2 cellular contexts compared by ENCODE assay signal in the genomic region with DNA sequence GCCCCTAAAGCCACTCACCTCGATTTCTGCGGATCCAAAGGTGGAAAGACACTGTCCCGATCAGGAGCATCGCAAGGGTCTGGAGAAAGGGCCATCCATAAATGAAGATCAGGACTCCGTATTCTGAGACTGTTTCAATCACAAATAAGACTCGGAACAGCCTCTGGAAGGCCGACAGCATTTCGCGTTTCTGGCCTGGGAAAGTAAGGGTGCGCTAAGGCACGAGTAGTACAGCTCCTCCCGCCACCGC.
TF ChIP-seq lines count a peak whose summit lies in the region.

No MANE protein-coding gene starts in this region.

TF ChIP-seq in liver, 16 proteins besides CTCF, POLR2A, EP300 and RAD21:
- no peak for TF ChIP-seq NR2F2 (IDR thresholded peaks at IDR 0.05)
- TF ChIP-seq YY1 (IDR thresholded peaks at IDR 0.05) = no peak
- TF ChIP-seq JUND (IDR thresholded peaks at IDR 0.05) = no peak
- no peak for TF ChIP-seq HNF4G (IDR thresholded peaks at IDR 0.05)

TF ChIP-seq in HepG2, 621 proteins besides CTCF, POLR2A, EP300 and RAD21:
- TF ChIP-seq, protein P1, sequence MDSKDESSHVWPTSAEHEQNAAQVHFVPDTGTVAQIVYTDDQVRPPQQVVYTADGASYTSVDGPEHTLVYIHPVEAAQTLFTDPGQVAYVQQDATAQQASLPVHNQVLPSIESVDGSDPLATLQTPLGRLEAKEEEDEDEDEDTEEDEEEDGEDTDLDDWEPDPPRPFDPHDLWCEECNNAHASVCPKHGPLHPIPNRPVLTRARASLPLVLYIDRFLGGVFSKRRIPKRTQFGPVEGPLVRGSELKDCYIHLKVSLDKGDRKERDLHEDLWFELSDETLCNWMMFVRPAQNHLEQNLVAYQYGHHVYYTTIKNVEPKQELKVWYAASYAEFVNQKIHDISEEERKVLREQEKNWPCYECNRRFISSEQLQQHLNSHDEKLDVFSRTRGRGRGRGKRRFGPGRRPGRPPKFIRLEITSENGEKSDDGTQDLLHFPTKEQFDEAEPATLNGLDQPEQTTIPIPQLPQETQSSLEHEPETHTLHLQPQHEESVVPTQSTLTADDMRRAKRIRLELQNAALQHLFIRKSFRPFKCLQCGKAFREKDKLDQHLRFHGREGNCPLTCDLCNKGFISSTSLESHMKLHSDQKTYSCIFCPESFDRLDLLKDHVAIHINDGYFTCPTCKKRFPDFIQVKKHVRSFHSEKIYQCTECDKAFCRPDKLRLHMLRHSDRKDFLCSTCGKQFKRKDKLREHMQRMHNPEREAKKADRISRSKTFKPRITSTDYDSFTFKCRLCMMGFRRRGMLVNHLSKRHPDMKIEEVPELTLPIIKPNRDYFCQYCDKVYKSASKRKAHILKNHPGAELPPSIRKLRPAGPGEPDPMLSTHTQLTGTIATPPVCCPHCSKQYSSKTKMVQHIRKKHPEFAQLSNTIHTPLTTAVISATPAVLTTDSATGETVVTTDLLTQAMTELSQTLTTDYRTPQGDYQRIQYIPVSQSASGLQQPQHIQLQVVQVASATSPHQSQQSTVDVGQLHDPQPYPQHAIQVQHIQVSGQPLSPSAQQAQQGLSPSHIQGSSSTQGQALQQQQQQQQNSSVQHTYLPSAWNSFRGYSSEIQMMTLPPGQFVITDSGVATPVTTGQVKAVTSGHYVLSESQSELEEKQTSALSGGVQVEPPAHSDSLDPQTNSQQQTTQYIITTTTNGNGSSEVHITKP (CRISPR knock-in tag; IDR thresholded peaks at IDR 0.05; ENCODE audit: low read depth) = no peak
- TF ChIP-seq ZNF235 (CRISPR knock-in tag; IDR thresholded peaks at IDR 0.05; ENCODE audit: borderline replicate concordance) (no peak), ZNF747 (CRISPR knock-in tag; IDR thresholded peaks at IDR 0.05; ENCODE audit: borderline replicate concordance) (no peak), TMF1 (CRISPR knock-in tag; IDR thresholded peaks at IDR 0.05; ENCODE audit: low read depth) (no peak), NFYC (CRISPR knock-in tag; IDR thresholded peaks at IDR 0.05) (no peak)
- TF ChIP-seq, protein P2, sequence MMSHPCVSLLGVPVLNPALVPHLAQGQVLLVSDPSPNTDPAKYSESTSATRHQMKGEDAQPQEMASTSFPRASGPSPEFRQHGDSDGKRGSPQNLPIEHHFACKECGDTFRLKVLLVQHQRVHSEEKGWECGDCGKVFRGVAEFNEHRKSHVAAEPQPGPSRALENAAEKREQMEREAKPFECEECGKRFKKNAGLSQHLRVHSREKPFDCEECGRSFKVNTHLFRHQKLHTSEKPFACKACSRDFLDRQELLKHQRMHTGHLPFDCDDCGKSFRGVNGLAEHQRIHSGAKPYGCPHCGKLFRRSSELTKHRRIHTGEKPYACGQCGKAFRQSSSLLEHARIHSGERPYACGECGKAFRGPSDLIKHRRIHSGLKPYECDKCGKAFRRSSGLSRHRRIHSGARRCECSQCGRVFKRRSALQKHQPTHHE (CRISPR knock-in tag; IDR thresholded peaks at IDR 0.05; ENCODE audit: borderline replicate concordance) = no peak
- TF ChIP-seq, protein P3, sequence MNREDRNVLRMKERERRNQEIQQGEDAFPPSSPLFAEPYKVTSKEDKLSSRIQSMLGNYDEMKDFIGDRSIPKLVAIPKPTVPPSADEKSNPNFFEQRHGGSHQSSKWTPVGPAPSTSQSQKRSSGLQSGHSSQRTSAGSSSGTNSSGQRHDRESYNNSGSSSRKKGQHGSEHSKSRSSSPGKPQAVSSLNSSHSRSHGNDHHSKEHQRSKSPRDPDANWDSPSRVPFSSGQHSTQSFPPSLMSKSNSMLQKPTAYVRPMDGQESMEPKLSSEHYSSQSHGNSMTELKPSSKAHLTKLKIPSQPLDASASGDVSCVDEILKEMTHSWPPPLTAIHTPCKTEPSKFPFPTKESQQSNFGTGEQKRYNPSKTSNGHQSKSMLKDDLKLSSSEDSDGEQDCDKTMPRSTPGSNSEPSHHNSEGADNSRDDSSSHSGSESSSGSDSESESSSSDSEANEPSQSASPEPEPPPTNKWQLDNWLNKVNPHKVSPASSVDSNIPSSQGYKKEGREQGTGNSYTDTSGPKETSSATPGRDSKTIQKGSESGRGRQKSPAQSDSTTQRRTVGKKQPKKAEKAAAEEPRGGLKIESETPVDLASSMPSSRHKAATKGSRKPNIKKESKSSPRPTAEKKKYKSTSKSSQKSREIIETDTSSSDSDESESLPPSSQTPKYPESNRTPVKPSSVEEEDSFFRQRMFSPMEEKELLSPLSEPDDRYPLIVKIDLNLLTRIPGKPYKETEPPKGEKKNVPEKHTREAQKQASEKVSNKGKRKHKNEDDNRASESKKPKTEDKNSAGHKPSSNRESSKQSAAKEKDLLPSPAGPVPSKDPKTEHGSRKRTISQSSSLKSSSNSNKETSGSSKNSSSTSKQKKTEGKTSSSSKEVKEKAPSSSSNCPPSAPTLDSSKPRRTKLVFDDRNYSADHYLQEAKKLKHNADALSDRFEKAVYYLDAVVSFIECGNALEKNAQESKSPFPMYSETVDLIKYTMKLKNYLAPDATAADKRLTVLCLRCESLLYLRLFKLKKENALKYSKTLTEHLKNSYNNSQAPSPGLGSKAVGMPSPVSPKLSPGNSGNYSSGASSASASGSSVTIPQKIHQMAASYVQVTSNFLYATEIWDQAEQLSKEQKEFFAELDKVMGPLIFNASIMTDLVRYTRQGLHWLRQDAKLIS (CRISPR knock-in tag; IDR thresholded peaks at IDR 0.05) = no peak
- TF ChIP-seq, protein P4, sequence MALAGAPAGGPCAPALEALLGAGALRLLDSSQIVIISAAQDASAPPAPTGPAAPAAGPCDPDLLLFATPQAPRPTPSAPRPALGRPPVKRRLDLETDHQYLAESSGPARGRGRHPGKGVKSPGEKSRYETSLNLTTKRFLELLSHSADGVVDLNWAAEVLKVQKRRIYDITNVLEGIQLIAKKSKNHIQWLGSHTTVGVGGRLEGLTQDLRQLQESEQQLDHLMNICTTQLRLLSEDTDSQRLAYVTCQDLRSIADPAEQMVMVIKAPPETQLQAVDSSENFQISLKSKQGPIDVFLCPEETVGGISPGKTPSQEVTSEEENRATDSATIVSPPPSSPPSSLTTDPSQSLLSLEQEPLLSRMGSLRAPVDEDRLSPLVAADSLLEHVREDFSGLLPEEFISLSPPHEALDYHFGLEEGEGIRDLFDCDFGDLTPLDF (CRISPR knock-in tag; IDR thresholded peaks at IDR 0.05) = no peak
- TF ChIP-seq, protein P5, sequence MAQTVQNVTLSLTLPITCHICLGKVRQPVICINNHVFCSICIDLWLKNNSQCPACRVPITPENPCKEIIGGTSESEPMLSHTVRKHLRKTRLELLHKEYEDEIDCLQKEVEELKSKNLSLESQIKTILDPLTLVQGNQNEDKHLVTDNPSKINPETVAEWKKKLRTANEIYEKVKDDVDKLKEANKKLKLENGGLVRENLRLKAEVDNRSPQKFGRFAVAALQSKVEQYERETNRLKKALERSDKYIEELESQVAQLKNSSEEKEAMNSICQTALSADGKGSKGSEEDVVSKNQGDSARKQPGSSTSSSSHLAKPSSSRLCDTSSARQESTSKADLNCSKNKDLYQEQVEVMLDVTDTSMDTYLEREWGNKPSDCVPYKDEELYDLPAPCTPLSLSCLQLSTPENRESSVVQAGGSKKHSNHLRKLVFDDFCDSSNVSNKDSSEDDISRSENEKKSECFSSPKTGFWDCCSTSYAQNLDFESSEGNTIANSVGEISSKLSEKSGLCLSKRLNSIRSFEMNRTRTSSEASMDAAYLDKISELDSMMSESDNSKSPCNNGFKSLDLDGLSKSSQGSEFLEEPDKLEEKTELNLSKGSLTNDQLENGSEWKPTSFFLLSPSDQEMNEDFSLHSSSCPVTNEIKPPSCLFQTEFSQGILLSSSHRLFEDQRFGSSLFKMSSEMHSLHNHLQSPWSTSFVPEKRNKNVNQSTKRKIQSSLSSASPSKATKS (CRISPR knock-in tag; IDR thresholded peaks at IDR 0.05) = no peak
